15 cellular contexts compared by ENCODE assay signal in the genomic region with DNA sequence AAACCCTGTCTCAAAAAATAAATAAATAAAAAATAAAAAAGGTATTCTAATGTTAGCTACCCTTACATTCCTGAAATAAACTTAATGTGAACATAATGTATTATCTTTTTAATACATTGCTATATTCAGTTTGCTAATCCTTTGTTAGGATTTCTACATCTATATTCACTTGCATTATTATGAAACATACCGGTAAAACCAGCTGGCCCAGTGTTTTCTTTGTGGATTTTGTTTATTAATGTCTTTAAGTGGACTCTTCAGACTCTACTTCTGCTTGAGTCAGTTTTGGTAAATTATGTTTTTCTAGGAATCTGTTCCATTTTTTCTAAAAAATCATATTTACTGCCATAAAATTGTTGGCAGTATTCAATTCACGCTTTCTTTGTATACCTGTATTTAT.
"Had no signal": no experiment of that assay in that cellular context is flagged by ENCODE, and none has a peak within 500 bp of the region (broad histone marks: within the 10 kb centered on the region; RNA-seq: fewer than 3 reads in every experiment).

No MANE protein-coding gene starts in this region.

- DNase-seq: activated CD4-positive, alpha-beta T cell treated with anti-CD3 and anti-CD28 coated beads, Interleukin-2, amount 50 U/mL, for 1 hour; activated CD8-positive, alpha-beta memory T cell treated with anti-CD3 and anti-CD28 coated beads for 24 hours; activated naive CD4-positive, alpha-beta T cell treated with anti-CD3 and anti-CD28 coated beads, Interleukin-2, amount 10 ng/mL, durations not matched to agents 7 days and 5 days; endodermal cell; erythroblast; hypothalamus; kidney glomerular epithelial cell; naive B cell; sigmoid colon; spleen; stimulated activated naive CD8-positive, alpha-beta T cell treated with anti-CD3 and anti-CD28 coated beads, Interleukin-15, amount 100 ng/mL, for 72 hours; SW 1271 had no signal

- H3K4me2 ChIP-seq: neural progenitor cell had no signal

- H3K9me3 ChIP-seq: spleen had no signal

- H3K4me3 ChIP-seq: cardiac muscle cell, neural progenitor cell, sigmoid colon, spleen had no signal

- H3K27me3 ChIP-seq: cardiac muscle cell, neural progenitor cell, sigmoid colon, spleen had no signal

- H3K4me1 ChIP-seq: neural progenitor cell, sigmoid colon had no signal

- H3K36me3 ChIP-seq: cardiac muscle cell, neural progenitor cell, sigmoid colon had no signal

- H3K27ac ChIP-seq: cardiac muscle cell, neural progenitor cell, sigmoid colon, spleen had no signal

- ATAC-seq: activated CD4-positive, CD25-positive, alpha-beta regulatory T cell treated with anti-CD3 and anti-CD28 coated beads, Interleukin-2, amount 50 U/mL, for 24 hours; stimulated activated naive CD8-positive, alpha-beta T cell treated with anti-CD3 and anti-CD28 coated beads, Interleukin-15, amount 100 ng/mL, for 72 hours had no signal

- H3K9ac ChIP-seq: neural progenitor cell had no signal

- H2AFZ ChIP-seq: neural progenitor cell had no signal
